ENCODE assay signal across 37 cellular contexts in genomic region chr12:115618105-115618504, GRCh38.
"Had no signal": no experiment of that assay in that cellular context is flagged by ENCODE, and none has a peak within 500 bp of the region (broad histone marks: within the 10 kb centered on the region; RNA-seq: fewer than 3 reads in every experiment).

No MANE protein-coding gene starts in this region.

- H3K4me3 Mint-ChIP-seq: activated naive CD4-positive, alpha-beta T cell treated with anti-CD3 and anti-CD28 coated beads for 36 hours; activated naive CD4-positive, alpha-beta T cell treated with anti-CD3 and anti-CD28 coated beads, Interleukin-2, amount 10 ng/mL, durations not matched to agents 7 days and 5 days; activated naive CD4-positive, alpha-beta T cell treated with anti-CD3 and anti-CD28 coated beads, Interleukin-2, amount 50 U/mL, for 24 hours; activated naive CD8-positive, alpha-beta T cell; activated naive CD8-positive, alpha-beta T cell treated with anti-CD3 and anti-CD28 coated beads for 36 hours; activated naive CD8-positive, alpha-beta T cell treated with anti-CD3 and anti-CD28 coated beads, Interleukin-2, amount 10 ng/mL, durations not matched to agents 7 days and 5 days; activated naive CD8-positive, alpha-beta T cell treated with anti-CD3 and anti-CD28 coated beads, Interleukin-2, amount 50 U/mL, for 24 hours; activated T-cell treated with anti-CD3 and anti-CD28 coated beads, Interleukin-2, amount 50 U/mL, for 4 hours; activated T-cell treated with anti-CD3 and anti-CD28 coated beads, Interleukin-2, amount 50 U/mL, for 72 hours; activated T-helper 1 cell treated with anti-CD3 and anti-CD28 coated beads, Interleukin-12 subunit alpha, Interleukin-12 subunit beta, Interleukin-2, Interleukin-4 antibody, amounts not matched to agents 30 ng/mL and 10 ng/mL and 1 ng/mL, durations not matched to agents 14 hours and 24 hours and 36 hours; activated T-helper 17 cell treated with anti-CD3 and anti-CD28 coated beads, Interleukin-2, amount 50 U/mL, for 72 hours; brain; central memory CD8-positive, alpha-beta T cell had no signal

- H3K4me3 ChIP-seq: adrenal gland, ascending aorta, body of pancreas, breast epithelium, cardiac muscle cell had no signal

- ATAC-seq: activated naive CD4-positive, alpha-beta T cell treated with anti-CD3 and anti-CD28 coated beads, Interleukin-2, amount 50 U/mL, for 72 hours; activated T-cell treated with anti-CD3 and anti-CD28 coated beads, Interleukin-2, amount 50 U/mL, for 4 hours; activated T-cell treated with anti-CD3 and anti-CD28 coated beads, Interleukin-2, amount 50 U/mL, for 72 hours; activated T-helper 17 cell treated with anti-CD3 and anti-CD28 coated beads, Interleukin-2, amount 50 U/mL, for 72 hours; body of pancreas had no signal

- DNase-seq: activated effector memory CD4-positive, alpha-beta T cell treated with anti-CD3 and anti-CD28 coated beads, Interleukin-2, amount 50 U/mL, for 16 hours; activated effector memory CD4-positive, alpha-beta T cell treated with Interleukin-2 at 50 U/mL for 16 hours; activated gamma-delta T cell; activated gamma-delta T cell treated with Interleukin-2 at 50 U/mL for 16 hours; activated naive CD4-positive, alpha-beta T cell; activated naive CD4-positive, alpha-beta T cell treated with anti-CD3 and anti-CD28 coated beads for 36 hours; activated naive CD4-positive, alpha-beta T cell treated with anti-CD3 and anti-CD28 coated beads, Interleukin-2, amount 10 ng/mL, durations not matched to agents 7 days and 5 days; activated naive CD4-positive, alpha-beta T cell treated with anti-CD3 and anti-CD28 coated beads, Interleukin-2, amount 50 U/mL, for 16 hours; activated naive CD4-positive, alpha-beta T cell treated with Interleukin-2 at 50 U/mL for 16 hours; activated naive CD8-positive, alpha-beta T cell treated with anti-CD3 and anti-CD28 coated beads for 36 hours; activated naive CD8-positive, alpha-beta T cell treated with anti-CD3 and anti-CD28 coated beads, Interleukin-2, amount 10 ng/mL, durations not matched to agents 7 days and 5 days; activated naive CD8-positive, alpha-beta T cell treated with anti-CD3 and anti-CD28 coated beads, Interleukin-2, amount 50 U/mL, for 24 hours; activated T-cell treated with anti-CD3 and anti-CD28 coated beads, Interleukin-2, amount 50 U/mL, for 4 hours; activated T-cell treated with anti-CD3 and anti-CD28 coated beads, Interleukin-2, amount 50 U/mL, for 48 hours; activated T-cell treated with anti-CD3 and anti-CD28 coated beads, Interleukin-2, amount 50 U/mL, for 72 hours; adrenal gland; amniotic stem cell; amygdala; anterior cingulate cortex; aorta; body of pancreas; brain microvascular endothelial cell; caudate nucleus; central memory CD4-positive, alpha-beta T cell; cerebellar nuclear complex had no signal

- H3K9me3 Mint-ChIP-seq: activated naive CD4-positive, alpha-beta T cell treated with anti-CD3 and anti-CD28 coated beads, Interleukin-2, amount 50 U/mL, for 24 hours; activated naive CD8-positive, alpha-beta T cell treated with anti-CD3 and anti-CD28 coated beads, Interleukin-2, amount 50 U/mL, for 24 hours; activated T-helper 17 cell treated with anti-CD3 and anti-CD28 coated beads, Interleukin-2, amount 50 U/mL, for 72 hours had no signal

- H3K27ac ChIP-seq: adrenal gland, ascending aorta, body of pancreas, brain microvascular endothelial cell, breast epithelium, cardiac muscle cell had no signal

- H3K36me3 Mint-ChIP-seq: activated naive CD4-positive, alpha-beta T cell treated with anti-CD3 and anti-CD28 coated beads, Interleukin-2, amount 10 ng/mL, durations not matched to agents 7 days and 5 days; activated naive CD4-positive, alpha-beta T cell treated with anti-CD3 and anti-CD28 coated beads, Interleukin-2, amount 50 U/mL, for 24 hours; activated naive CD4-positive, alpha-beta T cell treated with anti-CD3 and anti-CD28 coated beads, Interleukin-2, amount 50 U/mL, for 72 hours; activated naive CD8-positive, alpha-beta T cell; activated naive CD8-positive, alpha-beta T cell treated with anti-CD3 and anti-CD28 coated beads for 36 hours; activated naive CD8-positive, alpha-beta T cell treated with anti-CD3 and anti-CD28 coated beads, Interleukin-2, amount 10 ng/mL, durations not matched to agents 7 days and 5 days; brain had no signal

- H3K36me3 ChIP-seq: adrenal gland, ascending aorta, brain microvascular endothelial cell, breast epithelium, cardiac muscle cell had no signal

- H3K27ac Mint-ChIP-seq: activated naive CD4-positive, alpha-beta T cell treated with anti-CD3 and anti-CD28 coated beads for 36 hours; activated naive CD4-positive, alpha-beta T cell treated with anti-CD3 and anti-CD28 coated beads, Interleukin-2, amount 10 ng/mL, durations not matched to agents 7 days and 5 days; activated naive CD4-positive, alpha-beta T cell treated with anti-CD3 and anti-CD28 coated beads, Interleukin-2, amount 50 U/mL, for 24 hours; activated naive CD4-positive, alpha-beta T cell treated with anti-CD3 and anti-CD28 coated beads, Interleukin-2, amount 50 U/mL, for 72 hours; activated naive CD8-positive, alpha-beta T cell; activated naive CD8-positive, alpha-beta T cell treated with anti-CD3 and anti-CD28 coated beads for 36 hours; activated naive CD8-positive, alpha-beta T cell treated with anti-CD3 and anti-CD28 coated beads, Interleukin-2, amount 10 ng/mL, durations not matched to agents 7 days and 5 days; activated naive CD8-positive, alpha-beta T cell treated with anti-CD3 and anti-CD28 coated beads, Interleukin-2, amount 50 U/mL, for 24 hours; activated T-cell treated with anti-CD3 and anti-CD28 coated beads, Interleukin-2, amount 50 U/mL, for 72 hours; activated T-helper 1 cell treated with anti-CD3 and anti-CD28 coated beads, Interleukin-12 subunit alpha, Interleukin-12 subunit beta, Interleukin-2, Interleukin-4 antibody, amounts not matched to agents 30 ng/mL and 10 ng/mL and 1 ng/mL, durations not matched to agents 14 hours and 24 hours and 36 hours; activated T-helper 17 cell treated with anti-CD3 and anti-CD28 coated beads, Interleukin-2, amount 50 U/mL, for 72 hours; activated T-helper 2 cell treated with anti-CD3 and anti-CD28 coated beads, Interferon-gamma antibody, Interleukin-2, Interleukin-4, amounts not matched to agents 10 μg/mL and 5 μg/mL and 100 μg/mL, durations not matched to agents 14 hours and 24 hours and 36 hours; brain had no signal

- H3K27me3 Mint-ChIP-seq: activated naive CD4-positive, alpha-beta T cell treated with anti-CD3 and anti-CD28 coated beads, Interleukin-2, amount 10 ng/mL, durations not matched to agents 7 days and 5 days; activated naive CD8-positive, alpha-beta T cell treated with anti-CD3 and anti-CD28 coated beads, Interleukin-2, amount 10 ng/mL, durations not matched to agents 7 days and 5 days; activated naive CD8-positive, alpha-beta T cell treated with anti-CD3 and anti-CD28 coated beads, Interleukin-2, amount 50 U/mL, for 24 hours; activated T-helper 17 cell treated with anti-CD3 and anti-CD28 coated beads, Interleukin-2, amount 50 U/mL, for 72 hours; brain; central memory CD8-positive, alpha-beta T cell had no signal

- FAIRE-seq: astrocyte had no signal

- H3K27me3 ChIP-seq: adrenal gland, ascending aorta, body of pancreas, brain microvascular endothelial cell, breast epithelium, cardiac muscle cell had no signal

- H3K4me1 ChIP-seq: adrenal gland, ascending aorta, body of pancreas, breast epithelium had no signal

- H3K9me3 ChIP-seq: adrenal gland, ascending aorta, body of pancreas, breast epithelium had no signal

- H3K4me1 Mint-ChIP-seq: activated naive CD4-positive, alpha-beta T cell treated with anti-CD3 and anti-CD28 coated beads, Interleukin-2, amount 10 ng/mL, durations not matched to agents 7 days and 5 days; activated naive CD4-positive, alpha-beta T cell treated with anti-CD3 and anti-CD28 coated beads, Interleukin-2, amount 50 U/mL, for 24 hours; activated naive CD8-positive, alpha-beta T cell treated with anti-CD3 and anti-CD28 coated beads for 36 hours; activated naive CD8-positive, alpha-beta T cell treated with anti-CD3 and anti-CD28 coated beads, Interleukin-2, amount 10 ng/mL, durations not matched to agents 7 days and 5 days; activated naive CD8-positive, alpha-beta T cell treated with anti-CD3 and anti-CD28 coated beads, Interleukin-2, amount 50 U/mL, for 24 hours; activated T-helper 17 cell treated with anti-CD3 and anti-CD28 coated beads, Interleukin-2, amount 50 U/mL, for 72 hours; brain; central memory CD8-positive, alpha-beta T cell had no signal
